8 cellular contexts compared by ENCODE assay signal in genomic region chr13:60396783-60397692, GRCh38. TPM values are rescaled to one million over a fixed set of nuclear protein-coding genes. Genes with fewer than 3 reads are reported as not detected.
DNase-seq lines count a peak whose midpoint lies in the region; ATAC-seq, FAIRE-seq and TF ChIP-seq lines count a peak whose summit lies in the region.

TSS of gene TDRD3 (plus strand) at chr13:60397220. CDS start at chr13:60397365, 145 bp downstream.

- H3K9me3 ChIP-seq in heart right ventricle (no peaks in the 10 kb centered on the region), upper lobe of left lung (no peaks in the 10 kb centered on the region)

- no peaks in the 10 kb centered on the region for H3K27me3 Mint-ChIP-seq in T-cell

- H3K36me3 Mint-ChIP-seq in T-cell = no peaks in the 10 kb centered on the region

- H3K4me1 ChIP-seq in heart right ventricle = peaks cover 2 to 35% (median 25%) of the 10 kb centered on the region in 9 donors
- peaks cover 14 to 27% (median 18%) of the 10 kb centered on the region in 4 donors for H3K4me1 ChIP-seq in upper lobe of left lung

- POLR2A ChIA-PET in T-cell (lab: Charles Lee) = no interaction called here

- WGBS in adipose tissue, 3 donors = 0 to 1% (median 0%) methylated on average over 57 to 78 of the region's 82 CpGs
- 0 to 1% methylated on average over 65 to 78 of the region's 82 CpGs for WGBS in heart right ventricle, 2 donors
- WGBS in upper lobe of left lung, 2 donors = 1% methylated on average over 26 to 47 of the region's 82 CpGs

- DNase-seq in GM12891 (ENCODE audit: insufficient read length, low spot score) (peak; percentile 66), NCI-H128 (lab: John Stamatoyannopoulos, UW; ENCODE audit: unreplicated experiment) (peak; percentile 61), T-cell (peak; percentile 56 to 82 (median 70)), heart right ventricle (peak; percentile 84), posterior vena cava (ENCODE audit: low spot score) (peak; percentile 95), upper lobe of left lung (peak; percentile 82 to 96)

- FAIRE-seq in GM12891 (lab: Jason Lieb, UNC) = no peak

- ATAC-seq in HG02759 (IDR thresholded peaks at IDR 0.05; ENCODE audit: unreplicated experiment) (peak; percentile 55), T-cell (replicated peaks in 1 of 4) (peak; percentile 73 to 77 (median 74)), heart right ventricle (peak; percentile 83 to 95 (median 89)), upper lobe of left lung (ENCODE audit: low FRiP score in 2 of 2) (peak; percentile 92 to 95)

- H3K36me3 ChIP-seq in heart right ventricle (no peaks in the 10 kb centered on the region), upper lobe of left lung (no peaks in the 10 kb centered on the region)

- H3K9me3 Mint-ChIP-seq in T-cell = no peaks in the 10 kb centered on the region

- CTCF ChIA-PET in T-cell (lab: Charles Lee) = interaction anchor here (0.6 to 2.9 kb wide), 10 partner anchors 10 to 1589 kb away, joined by 3 to 10 read pairs (median 4); no protein-coding TSS in a partner anchor

- H3K27ac ChIP-seq in adipose tissue (ENCODE audit: low read depth, low read length) (peak within 1 kb of the TSS; percentile 14), heart right ventricle (peak within 1 kb of the TSS; percentile 88 to 99 (median 98)), upper lobe of left lung (peak within 1 kb of the TSS; percentile 92 to 99 (median 98))

- no peaks in the 10 kb centered on the region for H3K27me3 ChIP-seq in heart right ventricle
- H3K27me3 ChIP-seq in upper lobe of left lung = no peaks in the 10 kb centered on the region

- TF ChIP-seq EP300 in upper lobe of left lung (IDR thresholded peaks at IDR 0.05) = no peak

- H3K27ac Mint-ChIP-seq in T-cell = peak within 1 kb of the TSS; percentile 96

- peaks cover 41 to 45% (median 43%) of the 10 kb centered on the region in 3 donors for H3K4me1 Mint-ChIP-seq in T-cell

- TF ChIP-seq POLR2A in GM12891 (IDR thresholded peaks at IDR 0.05; ENCODE audit: low read depth, low read length) (peak; percentile 70; the same call in 1 of the 2 replicates), upper lobe of left lung (IDR thresholded peaks at IDR 0.05) (peak in 3 of 4 donors; percentile 13 to 67 (median 55))

- peak within 1 kb of the TSS; percentile 88 to 95 (median 94) for H3K4me3 Mint-ChIP-seq in T-cell

- H3K4me3 ChIP-seq in heart right ventricle (peak within 1 kb of the TSS; percentile 42 to 78 (median 76)), upper lobe of left lung (peak within 1 kb of the TSS; percentile 51 to 84 (median 78))

- peak; percentile 66 to 94 (median 74) for TF ChIP-seq CTCF in heart right ventricle (IDR thresholded peaks at IDR 0.05)
- TF ChIP-seq CTCF in upper lobe of left lung (IDR thresholded peaks at IDR 0.05) = peak; percentile 66 to 87 (median 82)

- intact Hi-C loops in heart right ventricle (cut with DNase I) (loop anchor here in 5 of 10 donors (5.0 to 10.0 kb wide), 3 partner anchors 232 to 1052 kb away; partner anchors contain the start of gene DIAPH3 (in 4 of the 5)), posterior vena cava (cut with DNase I) (no loop called here)

TF ChIP-seq in GM12891, 5 proteins besides CTCF, POLR2A, EP300 and RAD21:
- no peak for TF ChIP-seq POLR2AphosphoS5 (IDR thresholded peaks at IDR 0.05; ENCODE audit: low read depth, low read length)
- peak; percentile 24; the same call in 1 of the 2 replicates for TF ChIP-seq POU2F2 (IDR thresholded peaks at IDR 0.05; ENCODE audit: low read depth, low read length)
- no peak for TF ChIP-seq PAX5 (IDR thresholded peaks at IDR 0.05; ENCODE audit: insufficient read depth, low read length, severe bottlenecking)
- TF ChIP-seq TAF1 (IDR thresholded peaks at IDR 0.05; ENCODE audit: low read depth, low read length) = peak; percentile 46; the same call in 1 of the 2 replicates

RNA-seq across cellular contexts. Expression of gene TDRD3, which starts in this region (rescaled TPM):
- 6.8 TPM for polyA plus RNA-seq in GM12891 (2012; ENCODE audit: low read depth, missing spikeins)
- 10 to 100 TPM; 23.6 to 30.4 (median 26.8) TPM for total RNA-seq in T-cell
- 10 to 100 TPM in 2 of 3 donors, 1 to 10 TPM in 1; 8.3 to 12.8 (median 10.5) TPM for polyA plus RNA-seq in adipose tissue
- 10 to 100 TPM; 38.1 to 60.7 (median 51.6) TPM for total RNA-seq in heart right ventricle
- 10 to 100 TPM in 1 of 2 donors, 1 to 10 TPM in 1; 9.8 to 26.6 TPM for polyA plus RNA-seq in heart right ventricle
- total RNA-seq in posterior vena cava = 10 to 100 TPM; 31.9 to 32.3 TPM
- total RNA-seq in upper lobe of left lung = 10 to 100 TPM; 16.0 to 56.4 (median 25.8) TPM

Comparison
In these comparisons a context has a peak if more than half of its experiments do, and no peak if none do; other contexts are left out.
1. Peak in every context shown above with its lines: DNase-seq, ATAC-seq, H3K4me3 ChIP-seq and H3K27ac ChIP-seq.
2. H3K27ac ChIP-seq: peak in every context shown above with its lines; median percentile 98 in heart right ventricle; 98 in upper lobe of left lung; 14 in adipose tissue.